In the genomic region with DNA sequence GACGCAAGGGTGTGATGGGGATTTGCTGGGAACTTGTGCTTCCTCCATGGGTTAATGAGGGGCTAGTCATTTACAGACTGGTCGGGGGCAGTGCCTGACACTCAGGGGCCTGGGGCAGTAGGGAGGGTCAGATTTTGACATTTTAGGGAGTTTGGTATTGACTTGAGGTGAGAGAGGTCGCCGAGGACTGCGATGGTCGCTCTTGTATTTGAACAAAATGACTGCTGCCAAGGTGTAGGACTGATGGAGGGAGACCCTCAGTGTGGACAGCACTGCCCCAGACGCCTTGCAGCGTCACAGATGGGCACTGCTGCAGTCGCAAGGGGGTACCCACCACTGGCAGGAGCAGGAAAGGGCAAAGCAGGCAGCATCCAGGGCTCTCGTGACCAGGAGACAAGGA, we compare ENCODE assay signal across 18 cellular contexts.
"Had no signal": no experiment of that assay in that cellular context is flagged by ENCODE, and none has a peak within 500 bp of the region (broad histone marks: within the 10 kb centered on the region; RNA-seq: fewer than 3 reads in every experiment).

No MANE protein-coding gene starts in this region.

- DNase-seq: effector CD8-positive, alpha-beta T cell; heart left ventricle; hippocampal formation; kidney glomerular epithelial cell; mammary epithelial cell; natural killer cell; nucleus accumbens; right cardiac atrium; stimulated activated CD4-positive, alpha-beta T cell treated with anti-CD3 and anti-CD28 coated beads, Interleukin-15, amount 100 ng/mL, for 24 hours; stimulated activated CD4-positive, alpha-beta T cell treated with anti-CD3 and anti-CD28 coated beads, Interleukin-1b, Interleukin-23, amount 100 ng/mL, for 48 hours; stimulated activated CD4-positive, alpha-beta T cell treated with anti-CD3 and anti-CD28 coated beads, Interleukin-4, amount 100 ng/mL, for 24 hours; testis had no signal

- H3K27ac Mint-ChIP-seq: natural killer cell; progenitor cell of endocrine pancreas; stimulated activated memory B cell treated with anti-CD40 and anti-IgM and Interleukin-4, amounts not matched to agents 10 μg/mL and 1 μg/mL and 100 μg/mL, for 72 hours; stimulated activated naive CD8-positive, alpha-beta T cell treated with anti-CD3 and anti-CD28 coated beads, Interleukin-15, Interleukin-2, amounts not matched to agents 100 ng/mL and 50 ng/mL, for 24 hours had no signal

- H3K36me3 Mint-ChIP-seq: natural killer cell; stimulated activated memory B cell treated with anti-CD40 and anti-IgM and Interleukin-4, amounts not matched to agents 10 μg/mL and 1 μg/mL and 100 μg/mL, for 72 hours had no signal

- H3K4me1 Mint-ChIP-seq: natural killer cell; neural crest cell; stimulated activated memory B cell treated with anti-CD40 and anti-IgM and Interleukin-4, amounts not matched to agents 10 μg/mL and 1 μg/mL and 100 μg/mL, for 72 hours had no signal

- H3K9me3 Mint-ChIP-seq: natural killer cell; neural crest cell; stimulated activated naive CD8-positive, alpha-beta T cell treated with anti-CD3 and anti-CD28 coated beads, Interleukin-15, Interleukin-2, amounts not matched to agents 100 ng/mL and 50 ng/mL, for 24 hours had no signal

- H3K4me3 Mint-ChIP-seq: natural killer cell; neural crest cell; stimulated activated memory B cell treated with anti-CD40 and anti-IgM and Interleukin-4, amounts not matched to agents 10 μg/mL and 1 μg/mL and 100 μg/mL, for 72 hours; stimulated activated naive CD8-positive, alpha-beta T cell treated with anti-CD3 and anti-CD28 coated beads, Interleukin-15, Interleukin-2, amounts not matched to agents 100 ng/mL and 50 ng/mL, for 24 hours had no signal

- ATAC-seq: esophagus mucosa; heart left ventricle; natural killer cell; pancreas; right cardiac atrium; stimulated activated memory B cell treated with anti-CD40 and anti-IgM and Interleukin-4, amounts not matched to agents 10 μg/mL and 1 μg/mL and 100 μg/mL, for 72 hours had no signal
